Comparison of ENCODE assay signal across 8 cellular contexts in genomic region chr19:5690125-5690954, GRCh38. TPM values are rescaled to one million over a fixed set of nuclear protein-coding genes. Genes with fewer than 3 reads are reported as not detected.
DNase-seq lines count a peak whose midpoint lies in the region; ATAC-seq and TF ChIP-seq lines count a peak whose summit lies in the region.

Gene RPL36 (plus strand): TSS chr19:5690295. CDS start chr19:5690508, 213 bp downstream.

- intact Hi-C loops in Panc1 (cut with micrococcal nuclease; ENCODE audit: unreplicated experiment), result loop anchor here (10.0 kb wide), 1 partner anchor 104 kb away; the partner anchor contains the start of gene DUS3L

- H3K27me3 ChIP-seq in KMS-11 (ENCODE audit: insufficient read depth, low read depth) (no peaks in the 10 kb centered on the region), Panc1 (ENCODE audit: control insufficient read depth, insufficient read depth, low read length) (no peaks in the 10 kb centered on the region), muscle layer of colon (ENCODE audit: control insufficient read depth in 1 of 2, insufficient read depth in 2 of 2, low read length in 2 of 2) (no peaks in the 10 kb centered on the region)

- in situ Hi-C loops in Caki2 (cut with HindIII; ENCODE audit: low pct_unique_long_range_greater_than_20kb, low sequenced_read_pairs), result no loop called here
- in situ Hi-C loops in Panc1 (cut with HindIII; ENCODE audit: low pct_unique_long_range_greater_than_20kb, low sequenced_read_pairs), result no loop called here

- POLR2A ChIA-PET in Panc1 (lab: Charles Lee), result interaction anchor here (0.7 kb wide), 1 partner anchor 421 kb away, joined by 4 read pairs; no protein-coding TSS in a partner anchor

- DNase-seq in Caki2 (ENCODE audit: low read depth) (peak; percentile 97), Panc1 (ENCODE audit: low read depth, low spot score) (peak; percentile 83)
- peak; percentile 100 for DNase-seq in activated T-cell treated with anti-CD3 and anti-CD28 coated beads, Interleukin-2, amount 50 U/mL, for 48 hours
- peak; percentile 98 for DNase-seq in stimulated activated CD8-positive, alpha-beta memory T cell treated with anti-CD3 and anti-CD28 coated beads, Interleukin-7, amount 100 ng/mL, for 24 hours (ENCODE audit: low read depth)

- H3K36me3 ChIP-seq in KMS-11 (ENCODE audit: insufficient read depth), result peaks cover 12% of the 10 kb centered on the region; the same call in 1 of the 2 replicates
- peaks cover 7% of the 10 kb centered on the region; the same call in 1 of the 2 replicates for H3K36me3 ChIP-seq in Panc1 (ENCODE audit: control insufficient read depth, insufficient read depth, low read length)
- H3K36me3 ChIP-seq in muscle layer of colon (ENCODE audit: insufficient read depth, low read length), result peaks cover 36% of the 10 kb centered on the region

- BruUV-seq in Panc1 (replicated peaks; lab: Mats Ljungman, UMichigan), result no TSS peak

- ATAC-seq in GM21515 (IDR thresholded peaks at IDR 0.05; ENCODE audit: unreplicated experiment), result peak; percentile 45
- ATAC-seq in Panc1, result peak; percentile 62
- peak; percentile 69 for ATAC-seq in esophagus mucosa

- H3K27ac ChIP-seq in KMS-11 (peak within 1 kb of the TSS; percentile 97), Panc1 (ENCODE audit: low read length) (peak within 1 kb of the TSS; percentile 90), muscle layer of colon (ENCODE audit: low read depth, low read length) (peak within 1 kb of the TSS; percentile 96)

- H3K4me2 ChIP-seq in KMS-11, result peak within 1 kb of the TSS; percentile 26; the same call in 1 of the 2 replicates

- H2AFZ ChIP-seq in KMS-11 (ENCODE audit: low read depth), result peak within 1 kb of the TSS; percentile 69

- H3K4me1 ChIP-seq in KMS-11 (ENCODE audit: low read depth, poor library complexity, severe bottlenecking) (peaks cover 12% of the 10 kb centered on the region), Panc1 (ENCODE audit: control insufficient read depth, insufficient read depth, low read length) (peaks cover 12% of the 10 kb centered on the region), muscle layer of colon (ENCODE audit: insufficient read depth, low read length) (peaks cover 11% of the 10 kb centered on the region)

- H3K79me2 ChIP-seq in KMS-11 (ENCODE audit: insufficient read depth, low read depth), result peaks cover 36% of the 10 kb centered on the region

- H3K4me3 ChIP-seq in KMS-11 (IDR thresholded peaks at IDR 0.05; ENCODE audit: insufficient read depth, low read depth, low read length), result no peak within 1 kb of the TSS
- H3K4me3 ChIP-seq in Panc1 (ENCODE audit: low read depth in 2 of 2, low read length in 2 of 2), result peak within 1 kb of the TSS; percentile 82 to 89
- peak within 1 kb of the TSS; percentile 95 to 97 for H3K4me3 ChIP-seq in muscle layer of colon (ENCODE audit: low read depth in 1 of 2, low read length in 2 of 2)

- peak; percentile 83 for TF ChIP-seq CTCF in KMS-11 (conservative IDR thresholded peaks at IDR 0.05; ENCODE audit: low read depth, low read length)
- TF ChIP-seq CTCF in Panc1 (IDR thresholded peaks at IDR 0.05), result peak; percentile 92

- CTCF ChIA-PET in Panc1 (lab: Charles Lee), result interaction anchor here (0.7 kb wide), 1 partner anchor 103 kb away, joined by 5 read pairs; no protein-coding TSS in a partner anchor

- H3K9me3 ChIP-seq in Panc1 (ENCODE audit: control insufficient read depth, insufficient read depth, low read depth, low read length) (no peaks in the 10 kb centered on the region), muscle layer of colon (ENCODE audit: low read length) (no peaks in the 10 kb centered on the region)

- H4K20me1 ChIP-seq in KMS-11 (ENCODE audit: insufficient read depth), result peaks cover 6% of the 10 kb centered on the region; the same call in 1 of the 2 replicates

- peak within 1 kb of the TSS; percentile 99 for H3K9ac ChIP-seq in KMS-11
- H3K9ac ChIP-seq in muscle layer of colon (ENCODE audit: low read length), result peak within 1 kb of the TSS; percentile 76

RNA-seq across cellular contexts. Expression of gene RPL36, which starts in this region (rescaled TPM):
- total RNA-seq in Caki2 (2014; rRNA removed; shearing (Covaris generic); ENCODE audit: low replicate concordance), result 598 and 658 TPM in 2 replicates
- total RNA-seq in Panc1 (2021; ENCODE audit: unreplicated experiment), result 465 TPM
- 1,138 TPM for polyA plus RNA-seq in Panc1 (2012; ENCODE audit: insufficient read length)
- total RNA-seq in esophagus mucosa, result 1,080 TPM
